Comparison of ENCODE assay signal across 2 cellular contexts in the genomic region with DNA sequence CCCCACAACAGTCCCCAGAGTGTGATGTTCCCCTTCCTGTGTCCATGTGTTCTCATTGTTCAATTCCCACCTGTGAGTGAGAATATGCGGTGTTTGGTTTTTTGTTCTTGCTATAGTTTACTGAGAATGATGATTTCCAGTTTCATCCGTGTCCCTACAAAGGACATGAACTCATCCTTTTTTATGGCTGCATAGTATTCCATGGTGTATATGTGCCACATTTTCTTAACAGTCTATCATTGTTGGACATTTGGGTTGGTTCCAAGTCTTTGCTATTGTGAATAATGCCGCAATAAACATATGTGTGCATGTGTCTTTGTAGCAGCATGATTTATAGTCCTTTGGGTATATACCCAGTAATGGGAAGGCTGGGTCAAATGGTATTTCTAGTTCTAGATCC.
A peak's percentile ranks its signal among the peaks of the same experiment; 100 is the strongest.
DNase-seq lines count a peak whose midpoint lies in the region; ATAC-seq, FAIRE-seq and TF ChIP-seq lines count a peak whose summit lies in the region.
"Not testable (repeated sequence)": the region's sequence is repeated elsewhere in the genome, so short reads cannot be mapped to it uniquely, and the experiment has no call there.

No MANE protein-coding gene starts in this region.

- not testable (repeated sequence) for BruUV-seq in K562 (replicated peaks; lab: Mats Ljungman, UMichigan)

- not testable (repeated sequence) for H2AFZ ChIP-seq in K562 (ENCODE audit: low read depth, low read length)

- peaks cover 19% of the 10 kb centered on the region for H3K79me2 ChIP-seq in K562 (ENCODE audit: control insufficient read depth, insufficient read depth, low read length)

- H3K4me2 ChIP-seq in K562 (ENCODE audit: insufficient read depth, low read length) = not testable (repeated sequence)

- TF ChIP-seq POLR2A in K562 (conservative IDR thresholded peaks at IDR 0.05) = not testable (repeated sequence)

- H3K36me3 ChIP-seq in HEK293 (ENCODE audit: control insufficient read depth in 2 of 2, insufficient read depth in 1 of 2, low read length in 2 of 2); K562 (ENCODE audit: control insufficient read depth, insufficient read depth, low read length): not testable (repeated sequence)

- TF ChIP-seq CTCF in HEK293 (tag by site-specific recombination; IDR thresholded peaks at IDR 0.05); K562 (IDR thresholded peaks at IDR 0.05 in 2 of 3, conservative IDR thresholded peaks at IDR 0.05 in 1 of 3; ENCODE audit: insufficient read depth in 2 of 3, low read depth in 1 of 3, low read length in 3 of 3): not testable (repeated sequence)

- not testable (repeated sequence) for FAIRE-seq in K562 (lab: Jason Lieb, UNC)

- H3K27me3 ChIP-seq in K562 (ENCODE audit: control insufficient read depth in 2 of 2, insufficient read depth in 2 of 2, low read length in 2 of 2) = not testable (repeated sequence)

- not testable (repeated sequence) for H3K4me1 ChIP-seq in HEK293 (ENCODE audit: control insufficient read depth, insufficient read depth, low read length); K562 (replicated peaks in 1 of 2; ENCODE audit: control insufficient read depth in 2 of 2, insufficient read depth in 2 of 2, low read length in 2 of 2)

- not testable (repeated sequence) for H3K9ac ChIP-seq in K562 (ENCODE audit: insufficient read depth in 1 of 2, low read depth in 2 of 2, low read length in 2 of 2)

- DNase-seq in K562 (ENCODE audit: extremely low read depth in 1 of 4, low spot score in 3 of 4) = not testable (repeated sequence)

- in situ Hi-C loops in K562 (cut with MboI) = not testable (repeated sequence)

- H3K9me3 ChIP-seq in HEK293 (ENCODE audit: control insufficient read depth, insufficient read depth, low read depth, low read length); K562 (replicated peaks; ENCODE audit: control insufficient read depth, insufficient read depth, low read depth, low read length): not testable (repeated sequence)

- not testable (repeated sequence) for TF ChIP-seq RAD21 in K562 (CRISPR knock-in tag; conservative IDR thresholded peaks at IDR 0.05 in 1 of 2, IDR thresholded peaks at IDR 0.05 in 1 of 2)

- H3K27ac ChIP-seq in HEK293 (ENCODE audit: extremely low read depth, low read depth, low read length); K562 (ENCODE audit: extremely low read depth, low read depth, low read length): not testable (repeated sequence)

- not testable (repeated sequence) for H3K9me1 ChIP-seq in K562 (ENCODE audit: control insufficient read depth, insufficient read depth, low read length)

- not testable (repeated sequence) for H3K4me3 ChIP-seq in HEK293 (ENCODE audit: low read depth, low read length); K562

- intact Hi-C loops in K562 (cut with micrococcal nuclease) = not testable (repeated sequence)

- CTCF ChIA-PET in HEK293 (lab: Yijun Ruan, JAX) = interaction anchor here (2.7 kb wide), 1 partner anchor 9 kb away, joined by 22 read pairs; no protein-coding TSS in a partner anchor
- CTCF ChIA-PET in K562 (lab: Yijun Ruan, JAX; ENCODE audit: low intra/inter-chr PET ratio) = not testable (repeated sequence)

- POLR2A ChIA-PET in HEK293 (lab: Yijun Ruan, JAX); K562 (lab: Yijun Ruan, JAX): not testable (repeated sequence)

- 85% methylated on average over 2 of the region's 3 CpGs for WGBS in K562 (ENCODE audit: insufficient coverage, low coverage, missing lambda C conversion rate)

- ATAC-seq in K562 = not testable (repeated sequence)

- TF ChIP-seq EP300 in K562 (IDR thresholded peaks at IDR 0.05; ENCODE audit: low read length) = not testable (repeated sequence)

- not testable (repeated sequence) for H4K20me1 ChIP-seq in K562 (replicated peaks; ENCODE audit: control insufficient read depth, insufficient read depth, low read length)

TF ChIP-seq in HEK293, 187 proteins besides CTCF, POLR2A, EP300 and RAD21:
- 0 out of 2 replicates have a peak, but pooled peaks have one; percentile 20 for TF ChIP-seq ZNF280D (tag by site-specific recombination; IDR thresholded peaks at IDR 0.05)
- peak; percentile 48; the same call in 1 of the 2 replicates for TF ChIP-seq ZNF580 (tag by site-specific recombination; IDR thresholded peaks at IDR 0.05)
- peak; percentile 91 for TF ChIP-seq ZNF146 (tag by site-specific recombination; IDR thresholded peaks at IDR 0.05)

TF ChIP-seq in K562, 482 proteins besides CTCF, POLR2A, EP300 and RAD21:
- TF ChIP-seq ZNF146 (CRISPR knock-in tag; IDR thresholded peaks at IDR 0.05; ENCODE audit: unreplicated experiment) = peak; percentile 65
- TF ChIP-seq BCOR (IDR thresholded peaks at IDR 0.05) = peak; percentile 81
- TF ChIP-seq KDM1A (IDR thresholded peaks at IDR 0.05) = peak in 1 of 2 experiments; percentile 70; a peak in 3 of 4 replicates
- TF ChIP-seq SMARCA5 (IDR thresholded peaks at IDR 0.05) = peak; percentile 45; the same call in 1 of the 2 replicates
